In the genomic region with DNA sequence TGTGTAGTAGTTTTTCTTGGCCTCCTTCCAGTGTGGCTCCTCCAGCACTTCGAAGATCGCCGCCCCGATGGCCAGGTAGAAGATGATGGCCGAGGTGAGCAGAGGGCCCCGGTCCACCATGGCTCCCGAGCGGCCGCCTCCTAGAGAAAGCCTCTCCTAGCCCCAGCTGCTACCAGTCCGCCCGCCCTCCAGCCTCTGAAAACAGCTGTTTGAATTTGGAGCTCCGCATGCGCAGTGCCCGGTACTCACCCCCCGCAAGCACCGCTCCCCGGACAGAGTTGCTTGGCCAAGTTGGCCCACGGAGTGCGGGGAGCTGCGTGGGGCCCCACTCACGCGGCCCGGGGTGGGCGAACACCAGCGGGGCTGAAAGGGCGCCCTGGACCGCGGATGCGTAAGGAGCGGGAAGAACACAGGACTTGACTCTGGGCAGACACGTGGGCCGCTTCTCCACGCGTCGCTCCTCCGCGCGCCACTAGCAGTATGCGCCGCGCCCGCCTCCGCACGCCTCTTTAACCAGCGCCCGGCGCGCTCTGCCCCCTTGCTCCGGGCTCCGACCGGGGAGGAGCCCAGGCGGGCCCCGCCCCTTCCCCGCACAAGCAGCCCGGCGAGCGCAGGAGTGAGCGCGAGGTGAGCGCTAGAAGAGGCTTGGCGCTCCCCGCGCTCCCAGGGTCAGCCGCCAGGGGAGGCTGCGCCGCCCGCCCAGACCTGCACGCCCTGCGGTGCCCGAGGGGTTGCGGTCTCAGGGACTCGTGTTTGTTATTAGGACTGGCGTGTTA, we compare ENCODE assay signal across 8 cellular contexts. TPM values are rescaled to one million over a fixed set of nuclear protein-coding genes. Genes with fewer than 3 reads are reported as not detected.
DNase-seq lines count a peak whose midpoint lies in the region; ATAC-seq and TF ChIP-seq lines count a peak whose summit lies in the region.

A gene with protein sequence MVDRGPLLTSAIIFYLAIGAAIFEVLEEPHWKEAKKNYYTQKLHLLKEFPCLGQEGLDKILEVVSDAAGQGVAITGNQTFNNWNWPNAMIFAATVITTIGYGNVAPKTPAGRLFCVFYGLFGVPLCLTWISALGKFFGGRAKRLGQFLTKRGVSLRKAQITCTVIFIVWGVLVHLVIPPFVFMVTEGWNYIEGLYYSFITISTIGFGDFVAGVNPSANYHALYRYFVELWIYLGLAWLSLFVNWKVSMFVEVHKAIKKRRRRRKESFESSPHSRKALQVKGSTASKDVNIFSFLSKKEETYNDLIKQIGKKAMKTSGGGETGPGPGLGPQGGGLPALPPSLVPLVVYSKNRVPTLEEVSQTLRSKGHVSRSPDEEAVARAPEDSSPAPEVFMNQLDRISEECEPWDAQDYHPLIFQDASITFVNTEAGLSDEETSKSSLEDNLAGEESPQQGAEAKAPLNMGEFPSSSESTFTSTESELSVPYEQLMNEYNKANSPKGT (minus strand): TSS at position 484 of the 776 bp plus-strand sequence. CDS start 364 bp downstream, at position 120.

- DNase-seq in AG04449 (ENCODE audit: low read depth, low spot score) (no peak), HL-60 (ENCODE audit: low read depth in 1 of 2, low spot score in 1 of 2) (peak; percentile 86 to 90), Peyer's patch (peak; percentile 56 to 95 (median 92)), activated gamma-delta T cell (lab: John Stamatoyannopoulos, UW) (peak; percentile 58), Right ventricle myocardium inferior (ENCODE audit: missing footprints) (peak; percentile 91), trophoblast cell (peak; percentile 89 to 91), tibial nerve (ENCODE audit: low spot score in 2 of 2) (peak; percentile 43 to 70)

- CTCF ChIA-PET in AG04449 (lab: Yijun Ruan, JAX) = no interaction called here

- H2AFZ ChIP-seq in trophoblast cell (ENCODE audit: insufficient read depth, low read length, poor library complexity) = peak within 1 kb of the TSS; percentile 70

- no peak within 1 kb of the TSS for H3K23ac ChIP-seq in trophoblast cell (ENCODE audit: low read length)

- H3K79me1 ChIP-seq in trophoblast cell (ENCODE audit: low read length) = no peaks in the 10 kb centered on the region

- H2BK12ac ChIP-seq in trophoblast cell (ENCODE audit: low read length) = no peak within 1 kb of the TSS

- peak within 1 kb of the TSS; percentile 73 for H3K4me2 ChIP-seq in trophoblast cell (ENCODE audit: low read length)

- H3K9me3 ChIP-seq in Peyer's patch (no peaks in the 10 kb centered on the region), trophoblast cell (ENCODE audit: insufficient read depth, low read depth, low read length) (no peaks in the 10 kb centered on the region), tibial nerve (no peaks in the 10 kb centered on the region)

- peak within 1 kb of the TSS; percentile 29 for H3K4me3 ChIP-seq in AG04449 (ENCODE audit: low read depth, low read length)
- H3K4me3 ChIP-seq in HL-60 (replicated peaks; ENCODE audit: insufficient read depth, low read length) = peak within 1 kb of the TSS; percentile 81
- peak within 1 kb of the TSS; percentile 44 to 78 (median 56) for H3K4me3 ChIP-seq in Peyer's patch
- peak within 1 kb of the TSS; percentile 71 for H3K4me3 ChIP-seq in trophoblast cell (ENCODE audit: low read depth, low read length)
- H3K4me3 ChIP-seq in tibial nerve = peak within 1 kb of the TSS; percentile 48 to 65 (median 61)

- peaks cover 0 to 40% (median 4%) of the 10 kb centered on the region in 4 donors for H3K4me1 ChIP-seq in Peyer's patch
- peaks cover 10 to 17% of the 10 kb centered on the region in 2 experiments for H3K4me1 ChIP-seq in trophoblast cell (ENCODE audit: control insufficient read depth in 1 of 2, insufficient read depth in 2 of 2, low read length in 2 of 2)
- peaks cover 0 to 62% (median 17%) of the 10 kb centered on the region in 4 donors for H3K4me1 ChIP-seq in tibial nerve

- H3K18ac ChIP-seq in trophoblast cell (ENCODE audit: low read length) = peak within 1 kb of the TSS; percentile 23

- peak; percentile 94 to 98 for TF ChIP-seq POLR2A in Peyer's patch (IDR thresholded peaks at IDR 0.05)
- peak; percentile 11 to 72 for TF ChIP-seq POLR2A in tibial nerve (IDR thresholded peaks at IDR 0.05)

- TF ChIP-seq CTCF in AG04449 (IDR thresholded peaks at IDR 0.05; ENCODE audit: insufficient read depth, low read length, missing control alignments) = peak; percentile 25
- peak; percentile 75 for TF ChIP-seq CTCF in HL-60 (IDR thresholded peaks at IDR 0.05; ENCODE audit: insufficient read depth, low read length)
- TF ChIP-seq CTCF in Peyer's patch (IDR thresholded peaks at IDR 0.05) = peak; percentile 9 to 98 (median 79)
- peak; percentile 59 to 87 (median 80) for TF ChIP-seq CTCF in tibial nerve (IDR thresholded peaks at IDR 0.05)

- H3K79me2 ChIP-seq in trophoblast cell (ENCODE audit: control insufficient read depth, insufficient read depth, low read length, poor library complexity) = peaks cover 2% of the 10 kb centered on the region

- no peak within 1 kb of the TSS for H2AK5ac ChIP-seq in trophoblast cell (ENCODE audit: low read length)

- ATAC-seq in GM19023 (IDR thresholded peaks at IDR 0.05; ENCODE audit: unreplicated experiment) (peak; percentile 70), Right ventricle myocardium inferior (peak; percentile 93)

- peak within 1 kb of the TSS; percentile 36 for H3K14ac ChIP-seq in trophoblast cell (ENCODE audit: low read length)

- intact Hi-C loops in Right ventricle myocardium inferior (cut with DNase I) = no loop called here

- H3K27ac ChIP-seq in HL-60 (replicated peaks) (peak within 1 kb of the TSS; percentile 84), Peyer's patch (peak within 1 kb of the TSS; percentile 38 to 94 (median 78)), trophoblast cell (ENCODE audit: low read depth, low read length) (no peak within 1 kb of the TSS), tibial nerve (peak within 1 kb of the TSS; percentile 67 to 87 (median 78))

- no peak within 1 kb of the TSS for H2BK5ac ChIP-seq in trophoblast cell (ENCODE audit: low read depth, low read length, poor library complexity)

- H3K36me3 ChIP-seq in Peyer's patch (no peaks in the 10 kb centered on the region), trophoblast cell (ENCODE audit: control insufficient read depth in 1 of 2, insufficient read depth in 2 of 2, low read length in 2 of 2) (no peaks in the 10 kb centered on the region), tibial nerve (no peaks in the 10 kb centered on the region)

- no peak within 1 kb of the TSS for H3K9ac ChIP-seq in trophoblast cell (ENCODE audit: low read length)

- H2BK120ac ChIP-seq in trophoblast cell (ENCODE audit: insufficient read depth, low read length, poor library complexity) = no peak within 1 kb of the TSS

- no peak within 1 kb of the TSS for H3K4ac ChIP-seq in trophoblast cell (ENCODE audit: low read depth, low read length)

- no peak within 1 kb of the TSS for H4K91ac ChIP-seq in trophoblast cell (ENCODE audit: low read depth, low read length)

- H4K12ac ChIP-seq in trophoblast cell (ENCODE audit: low read depth, low read length) = no peak within 1 kb of the TSS

- no CpG with 5 or more reads among the region's 73 CpGs for WGBS in trophoblast cell (ENCODE audit: extremely low coverage, insufficient coverage, insufficient read length)
- WGBS in tibial nerve, 2 donors = 2 to 4% methylated on average over 28 to 32 of the region's 73 CpGs

- TF ChIP-seq EP300 in tibial nerve (IDR thresholded peaks at IDR 0.05) = peak in 1 of 2 donors; percentile 89

- H3K27me3 ChIP-seq in HL-60 (ENCODE audit: insufficient read depth, poor library complexity, severe bottlenecking) (no peaks in the 10 kb centered on the region), Peyer's patch (no peaks in the 10 kb centered on the region), trophoblast cell (ENCODE audit: insufficient read depth, low read length) (peaks cover 2% of the 10 kb centered on the region), tibial nerve (no peaks in the 10 kb centered on the region)

- H4K8ac ChIP-seq in trophoblast cell (ENCODE audit: low read depth, low read length) = peak within 1 kb of the TSS; percentile 56

- POLR2A ChIA-PET in AG04449 (lab: Yijun Ruan, JAX) = no interaction called here

RNA-seq across cellular contexts. Expression of the gene that starts here (rescaled TPM):
- total RNA-seq in Peyer's patch = 100 to 1,000 TPM in 3 of 4 donors, 10 to 100 TPM in 1; 10.7 to 150 (median 115) TPM
- total RNA-seq in Right ventricle myocardium inferior = 0.60 TPM
- 0.89 and 1.0 TPM in 2 replicates for polyA plus RNA-seq in trophoblast cell (2013)
- 10 to 100 TPM; 16.7 to 20.0 (median 18.4) TPM for total RNA-seq in tibial nerve

Comparison
In these comparisons a context has a peak if more than half of its experiments do, and no peak if none do; other contexts are left out.
1. Peak in DNase-seq and ATAC-seq in Right ventricle myocardium inferior; RNA of the gene not detected or under 1 TPM.
2. H3K4me3 ChIP-seq: peak in every context shown above with its lines; median percentile 81 in HL-60; 71 in trophoblast cell; 61 in tibial nerve; 56 in Peyer's patch; 29 in AG04449.
3. CTCF ChIP-seq: peak in every context shown above with its lines; median percentile 80 in tibial nerve; 79 in Peyer's patch; 75 in HL-60; 25 in AG04449.